In the genomic region with DNA sequence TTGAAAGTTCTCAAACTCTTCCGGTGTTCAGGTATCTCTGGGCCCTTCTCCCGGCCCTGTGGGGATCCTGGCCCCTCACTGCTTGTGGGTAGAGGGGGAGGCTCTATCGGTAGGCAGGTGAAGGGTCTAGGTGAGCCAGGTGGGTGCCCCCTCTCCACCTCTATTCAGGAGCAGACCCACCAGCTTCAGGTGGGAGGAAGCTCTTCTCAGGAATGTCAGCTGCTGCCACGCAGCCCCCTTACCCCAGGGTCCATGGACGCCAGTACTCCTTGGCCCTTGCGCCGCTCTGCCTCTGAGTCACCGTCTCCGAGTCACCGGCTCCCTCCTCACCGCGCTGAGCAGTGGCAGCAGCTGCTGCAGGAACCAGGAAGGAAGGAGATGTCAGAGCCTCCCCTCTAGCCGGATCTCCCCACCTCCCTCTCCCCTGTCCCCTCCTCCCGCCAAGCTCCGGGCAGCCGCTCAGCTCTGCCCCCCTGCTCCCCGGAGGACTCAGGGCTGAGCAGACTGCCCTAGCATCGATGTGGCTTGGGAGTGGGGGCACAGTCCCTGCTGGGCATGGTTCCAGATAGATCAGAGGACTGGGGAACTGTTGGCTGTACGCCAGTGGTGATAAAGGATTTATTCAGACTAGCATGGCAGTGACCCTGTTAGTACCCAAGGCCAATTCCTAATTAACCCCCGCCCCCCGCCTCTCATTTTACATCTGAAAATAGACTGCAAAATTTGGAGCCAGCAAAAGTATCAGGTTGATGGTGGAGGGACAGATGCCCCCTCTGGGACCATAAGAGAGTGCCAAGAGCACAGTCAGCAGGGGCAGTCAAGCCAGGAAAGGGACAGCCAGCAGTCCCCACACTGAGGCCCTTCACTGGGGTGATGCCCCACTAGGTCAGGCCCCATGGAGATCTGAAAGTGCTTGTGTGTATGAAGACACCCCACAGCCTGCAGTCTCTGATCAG, we compare ENCODE assay signal across 7 cellular contexts. TPM values are rescaled to one million over a fixed set of nuclear protein-coding genes. Genes with fewer than 3 reads are reported as not detected.
DNase-seq lines count a peak whose midpoint lies in the region; ATAC-seq and TF ChIP-seq lines count a peak whose summit lies in the region.

A gene with protein sequence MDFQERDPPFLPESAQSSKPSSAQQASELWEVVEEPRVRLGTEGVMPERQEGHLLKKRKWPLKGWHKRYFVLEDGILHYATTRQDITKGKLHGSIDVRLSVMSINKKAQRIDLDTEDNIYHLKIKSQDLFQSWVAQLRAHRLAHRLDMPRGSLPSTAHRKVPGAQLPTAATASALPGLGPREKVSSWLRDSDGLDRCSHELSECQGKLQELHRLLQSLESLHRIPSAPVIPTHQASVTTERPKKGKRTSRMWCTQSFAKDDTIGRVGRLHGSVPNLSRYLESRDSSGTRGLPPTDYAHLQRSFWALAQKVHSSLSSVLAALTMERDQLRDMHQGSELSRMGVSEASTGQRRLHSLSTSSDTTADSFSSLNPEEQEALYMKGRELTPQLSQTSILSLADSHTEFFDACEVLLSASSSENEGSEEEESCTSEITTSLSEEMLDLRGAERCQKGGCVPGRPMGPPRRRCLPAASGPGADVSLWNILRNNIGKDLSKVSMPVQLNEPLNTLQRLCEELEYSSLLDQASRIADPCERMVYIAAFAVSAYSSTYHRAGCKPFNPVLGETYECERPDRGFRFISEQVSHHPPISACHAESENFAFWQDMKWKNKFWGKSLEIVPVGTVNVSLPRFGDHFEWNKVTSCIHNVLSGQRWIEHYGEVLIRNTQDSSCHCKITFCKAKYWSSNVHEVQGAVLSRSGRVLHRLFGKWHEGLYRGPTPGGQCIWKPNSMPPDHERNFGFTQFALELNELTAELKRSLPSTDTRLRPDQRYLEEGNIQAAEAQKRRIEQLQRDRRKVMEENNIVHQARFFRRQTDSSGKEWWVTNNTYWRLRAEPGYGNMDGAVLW (minus strand): TSS at position 371 of the 956 bp plus-strand sequence. CDS start 1,516 bp downstream, outside the sequence.

- DNase-seq in NCI-H2227 (lab: John Stamatoyannopoulos, UW; ENCODE audit: unreplicated experiment) (peak; percentile 89), WTC11 (ENCODE audit: low spot score) (peak; percentile 69), caudate nucleus (lab: John Stamatoyannopoulos, UW) (peak in 59 of 61 donors; percentile 22 to 88 (median 67)), islet precursor cell (peak; percentile 98)
- peak; percentile 64 for DNase-seq in stimulated activated CD4-positive, alpha-beta T cell treated with anti-CD3 and anti-CD28 coated beads, Interleukin-12 subunit alpha, Interleukin-12 subunit beta, amount 100 ng/mL, for 4 hours

- H3K4me3 Mint-ChIP-seq in WTC11, result peak within 1 kb of the TSS; percentile 95

- no peak within 1 kb of the TSS; the same call in 1 of the 2 replicates for H3K27ac Mint-ChIP-seq in WTC11

- no peak for TF ChIP-seq CTCF in WTC11 (IDR thresholded peaks at IDR 0.05)

- POLR2A ChIA-PET in WTC11 (lab: Charles Lee), result interaction anchor here (1.1 kb wide), 1 partner anchor 233 kb away, joined by 3 read pairs; no protein-coding TSS in a partner anchor

- CTCF ChIA-PET in WTC11 (lab: Charles Lee), result interaction anchor here (0.5 to 2.6 kb wide), 14 partner anchors 9 to 190 kb away, joined by 3 to 36 read pairs (median 5); a partner anchor contains a TSS

- H3K36me3 Mint-ChIP-seq in WTC11, result peaks cover 24% of the 10 kb centered on the region

- H3K9me3 Mint-ChIP-seq in WTC11, result no peaks in the 10 kb centered on the region

- peak within 1 kb of the TSS; percentile 52 for H3K27ac ChIP-seq in caudate nucleus (ENCODE audit: low read depth, low read length)

- peak; percentile 81 for ATAC-seq in GM18502 (IDR thresholded peaks at IDR 0.05; ENCODE audit: poor library complexity, unreplicated experiment)
- ATAC-seq in HG03066 (IDR thresholded peaks at IDR 0.05; ENCODE audit: low read depth, unreplicated experiment), result peak; percentile 76
- ATAC-seq in WTC11, result peak; percentile 97

- no peaks in the 10 kb centered on the region for H3K27me3 Mint-ChIP-seq in WTC11 (ENCODE audit: low read depth)

- peaks cover 20% of the 10 kb centered on the region for H3K4me1 Mint-ChIP-seq in WTC11

TF ChIP-seq in WTC11, 78 proteins besides CTCF, POLR2A, EP300 and RAD21 (continues in another document):
- TF ChIP-seq FOXK1 (CRISPR knock-in tag; IDR thresholded peaks at IDR 0.05), result peak; percentile 38; the same call in 1 of the 2 replicates
- TF ChIP-seq, protein P1, sequence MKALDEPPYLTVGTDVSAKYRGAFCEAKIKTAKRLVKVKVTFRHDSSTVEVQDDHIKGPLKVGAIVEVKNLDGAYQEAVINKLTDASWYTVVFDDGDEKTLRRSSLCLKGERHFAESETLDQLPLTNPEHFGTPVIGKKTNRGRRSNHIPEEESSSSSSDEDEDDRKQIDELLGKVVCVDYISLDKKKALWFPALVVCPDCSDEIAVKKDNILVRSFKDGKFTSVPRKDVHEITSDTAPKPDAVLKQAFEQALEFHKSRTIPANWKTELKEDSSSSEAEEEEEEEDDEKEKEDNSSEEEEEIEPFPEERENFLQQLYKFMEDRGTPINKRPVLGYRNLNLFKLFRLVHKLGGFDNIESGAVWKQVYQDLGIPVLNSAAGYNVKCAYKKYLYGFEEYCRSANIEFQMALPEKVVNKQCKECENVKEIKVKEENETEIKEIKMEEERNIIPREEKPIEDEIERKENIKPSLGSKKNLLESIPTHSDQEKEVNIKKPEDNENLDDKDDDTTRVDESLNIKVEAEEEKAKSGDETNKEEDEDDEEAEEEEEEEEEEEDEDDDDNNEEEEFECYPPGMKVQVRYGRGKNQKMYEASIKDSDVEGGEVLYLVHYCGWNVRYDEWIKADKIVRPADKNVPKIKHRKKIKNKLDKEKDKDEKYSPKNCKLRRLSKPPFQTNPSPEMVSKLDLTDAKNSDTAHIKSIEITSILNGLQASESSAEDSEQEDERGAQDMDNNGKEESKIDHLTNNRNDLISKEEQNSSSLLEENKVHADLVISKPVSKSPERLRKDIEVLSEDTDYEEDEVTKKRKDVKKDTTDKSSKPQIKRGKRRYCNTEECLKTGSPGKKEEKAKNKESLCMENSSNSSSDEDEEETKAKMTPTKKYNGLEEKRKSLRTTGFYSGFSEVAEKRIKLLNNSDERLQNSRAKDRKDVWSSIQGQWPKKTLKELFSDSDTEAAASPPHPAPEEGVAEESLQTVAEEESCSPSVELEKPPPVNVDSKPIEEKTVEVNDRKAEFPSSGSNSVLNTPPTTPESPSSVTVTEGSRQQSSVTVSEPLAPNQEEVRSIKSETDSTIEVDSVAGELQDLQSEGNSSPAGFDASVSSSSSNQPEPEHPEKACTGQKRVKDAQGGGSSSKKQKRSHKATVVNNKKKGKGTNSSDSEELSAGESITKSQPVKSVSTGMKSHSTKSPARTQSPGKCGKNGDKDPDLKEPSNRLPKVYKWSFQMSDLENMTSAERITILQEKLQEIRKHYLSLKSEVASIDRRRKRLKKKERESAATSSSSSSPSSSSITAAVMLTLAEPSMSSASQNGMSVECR (CRISPR knock-in tag; IDR thresholded peaks at IDR 0.05; ENCODE audit: borderline replicate concordance), result 0 out of 2 replicates have a peak, but pooled peaks have one; percentile 71
- TF ChIP-seq EMX1 (CRISPR knock-in tag; IDR thresholded peaks at IDR 0.05), result no peak
- TF ChIP-seq PRRX2 (CRISPR knock-in tag; IDR thresholded peaks at IDR 0.05), result no peak
- TF ChIP-seq, protein P2, sequence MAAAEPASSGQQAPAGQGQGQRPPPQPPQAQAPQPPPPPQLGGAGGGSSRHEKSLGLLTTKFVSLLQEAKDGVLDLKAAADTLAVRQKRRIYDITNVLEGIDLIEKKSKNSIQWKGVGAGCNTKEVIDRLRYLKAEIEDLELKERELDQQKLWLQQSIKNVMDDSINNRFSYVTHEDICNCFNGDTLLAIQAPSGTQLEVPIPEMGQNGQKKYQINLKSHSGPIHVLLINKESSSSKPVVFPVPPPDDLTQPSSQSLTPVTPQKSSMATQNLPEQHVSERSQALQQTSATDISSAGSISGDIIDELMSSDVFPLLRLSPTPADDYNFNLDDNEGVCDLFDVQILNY (CRISPR knock-in tag; IDR thresholded peaks at IDR 0.05), result 0 out of 2 replicates have a peak, but pooled peaks have one; percentile 61
- TF ChIP-seq, protein P3, sequence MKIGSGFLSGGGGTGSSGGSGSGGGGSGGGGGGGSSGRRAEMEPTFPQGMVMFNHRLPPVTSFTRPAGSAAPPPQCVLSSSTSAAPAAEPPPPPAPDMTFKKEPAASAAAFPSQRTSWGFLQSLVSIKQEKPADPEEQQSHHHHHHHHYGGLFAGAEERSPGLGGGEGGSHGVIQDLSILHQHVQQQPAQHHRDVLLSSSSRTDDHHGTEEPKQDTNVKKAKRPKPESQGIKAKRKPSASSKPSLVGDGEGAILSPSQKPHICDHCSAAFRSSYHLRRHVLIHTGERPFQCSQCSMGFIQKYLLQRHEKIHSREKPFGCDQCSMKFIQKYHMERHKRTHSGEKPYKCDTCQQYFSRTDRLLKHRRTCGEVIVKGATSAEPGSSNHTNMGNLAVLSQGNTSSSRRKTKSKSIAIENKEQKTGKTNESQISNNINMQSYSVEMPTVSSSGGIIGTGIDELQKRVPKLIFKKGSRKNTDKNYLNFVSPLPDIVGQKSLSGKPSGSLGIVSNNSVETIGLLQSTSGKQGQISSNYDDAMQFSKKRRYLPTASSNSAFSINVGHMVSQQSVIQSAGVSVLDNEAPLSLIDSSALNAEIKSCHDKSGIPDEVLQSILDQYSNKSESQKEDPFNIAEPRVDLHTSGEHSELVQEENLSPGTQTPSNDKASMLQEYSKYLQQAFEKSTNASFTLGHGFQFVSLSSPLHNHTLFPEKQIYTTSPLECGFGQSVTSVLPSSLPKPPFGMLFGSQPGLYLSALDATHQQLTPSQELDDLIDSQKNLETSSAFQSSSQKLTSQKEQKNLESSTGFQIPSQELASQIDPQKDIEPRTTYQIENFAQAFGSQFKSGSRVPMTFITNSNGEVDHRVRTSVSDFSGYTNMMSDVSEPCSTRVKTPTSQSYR (CRISPR knock-in tag; IDR thresholded peaks at IDR 0.05), result no peak

RNA-seq across cellular contexts. Expression of the gene that starts here (rescaled TPM):
- total RNA-seq in WTC11 (2021), result 8.2 to 13.5 TPM (median 10.7 TPM) in 3 replicates

Comparison
In these comparisons a context has a peak if more than half of its experiments do, and no peak if none do; other contexts are left out.
1. Peak in every context shown above with its lines: DNase-seq, ATAC-seq and H3K27ac ChIP-seq.